8 cellular contexts compared by ENCODE assay signal in the genomic region with DNA sequence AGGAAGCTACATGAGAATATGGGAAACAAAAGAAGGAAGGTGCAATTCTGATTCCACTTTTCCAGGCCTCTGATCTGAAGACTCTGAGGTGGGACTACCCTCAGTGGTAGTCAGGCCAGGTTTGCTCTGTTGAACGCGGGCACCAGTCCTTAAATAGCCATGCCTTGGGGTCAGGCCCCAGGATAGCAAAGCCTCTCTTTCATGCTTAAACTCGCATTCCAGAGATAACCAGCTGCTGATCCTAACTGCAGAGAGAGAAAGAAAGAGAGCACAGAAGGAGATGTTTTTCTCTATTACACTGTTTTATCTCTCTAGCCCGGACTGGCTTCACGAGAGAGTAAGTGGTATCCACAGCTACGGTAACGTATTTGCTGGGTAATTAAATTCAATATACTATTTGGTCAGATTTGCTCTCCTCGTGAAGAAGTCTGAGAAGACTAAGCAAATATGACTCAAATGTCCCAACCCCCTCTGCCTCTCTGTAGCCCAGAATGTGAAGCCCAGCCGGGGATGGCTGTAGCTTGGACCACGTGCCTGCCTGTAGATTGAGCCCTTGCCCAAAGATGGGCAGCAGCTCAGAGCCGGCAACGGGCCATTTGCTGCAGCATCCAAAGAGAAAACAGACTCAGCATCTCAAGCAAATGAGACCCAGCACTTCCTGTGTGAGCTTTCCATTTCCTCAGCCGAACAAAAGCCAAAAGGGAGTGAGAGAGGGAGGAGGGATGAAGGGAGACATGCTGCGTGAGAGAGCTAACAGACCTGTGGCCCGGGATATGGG.
A peak's percentile ranks its signal among the peaks of the same experiment; 100 is the strongest.
DNase-seq lines count a peak whose midpoint lies in the region; ATAC-seq and TF ChIP-seq lines count a peak whose summit lies in the region.

No MANE protein-coding gene starts in this region.

- POLR2A ChIA-PET in Caco-2 (lab: Charles Lee): interaction anchor here (0.6 kb wide), 1 partner anchor 38 kb away, joined by 13 read pairs; no protein-coding TSS in a partner anchor

- peaks cover 23% of the 10 kb centered on the region for H3K4me1 ChIP-seq in Caco-2
- peaks cover 12% of the 10 kb centered on the region for H3K4me1 ChIP-seq in prostate gland (replicated peaks)

- no peak for TF ChIP-seq CTCF in Caco-2 (IDR thresholded peaks at IDR 0.05; ENCODE audit: insufficient read depth in 1 of 2, low read depth in 1 of 2, low read length in 1 of 2, severe bottlenecking in 1 of 2, unreplicated experiment in 1 of 2)
- no peak for TF ChIP-seq CTCF in prostate gland (IDR thresholded peaks at IDR 0.05)

- CTCF ChIA-PET in Caco-2 (lab: Charles Lee): interaction anchor here (0.5 to 2.1 kb wide), 4 partner anchors 50 to 127 kb away, joined by 3 to 8 read pairs (median 4); no protein-coding TSS in a partner anchor

- intact Hi-C loops in Caco-2 (cut with micrococcal nuclease; ENCODE audit: unreplicated experiment): no loop called here
- intact Hi-C loops in left ventricle myocardium superior (cut with micrococcal nuclease): no loop called here
- intact Hi-C loops in prostate gland (cut with DNase I): no loop called here

- peak overlapping the region; percentile 54 to 56 for H3K27ac ChIP-seq in prostate gland

- ATAC-seq in left ventricle myocardium superior (peak; percentile 61), GM19035 (IDR thresholded peaks at IDR 0.05; ENCODE audit: unreplicated experiment) (no peak), HG03196 (IDR thresholded peaks at IDR 0.05; ENCODE audit: unreplicated experiment) (no peak)

- WGBS in prostate gland: 35% methylated on average over 15 of the region's 15 CpGs

- H3K9me3 Mint-ChIP-seq in Caco-2 (ENCODE audit: unreplicated experiment): no peaks in the 10 kb centered on the region

- no TSS peak for BruUV-seq in Caco-2 (replicated peaks; lab: Mats Ljungman, UMichigan)

- H3K27me3 ChIP-seq in Caco-2 (replicated peaks; ENCODE audit: control insufficient read depth, insufficient read depth, low read length): no peaks in the 10 kb centered on the region
- H3K27me3 ChIP-seq in prostate gland (replicated peaks; ENCODE audit: insufficient read depth): no peaks in the 10 kb centered on the region

- H3K36me3 ChIP-seq in Caco-2 (ENCODE audit: control insufficient read depth, insufficient read depth, low read length) (peaks cover 3% of the 10 kb centered on the region; the same call in 1 of the 2 replicates), prostate gland (peaks cover 0 to 2% of the 10 kb centered on the region in 2 donors)

- H3K4me1 Mint-ChIP-seq in Caco-2 (ENCODE audit: low read depth, unreplicated experiment): peaks cover 19% of the 10 kb centered on the region

- peak overlapping the region; percentile 12 for H3K27ac Mint-ChIP-seq in Caco-2 (ENCODE audit: unreplicated experiment)

- H3K9me3 ChIP-seq in Caco-2 (no peaks in the 10 kb centered on the region), prostate gland (no peaks in the 10 kb centered on the region)

- H3K36me3 Mint-ChIP-seq in Caco-2 (ENCODE audit: insufficient read depth, unreplicated experiment): peaks cover 11% of the 10 kb centered on the region

- H3K27me3 Mint-ChIP-seq in Caco-2 (ENCODE audit: insufficient read depth, unreplicated experiment): no peaks in the 10 kb centered on the region

- H3K4me3 ChIP-seq in Caco-2 (ENCODE audit: low read depth, low read length): no peak overlapping the region
- no peak overlapping the region for H3K4me3 ChIP-seq in prostate gland

- H3K4me3 Mint-ChIP-seq in Caco-2 (ENCODE audit: unreplicated experiment): no peak overlapping the region

- TF ChIP-seq POLR2A in prostate gland (IDR thresholded peaks at IDR 0.05): no peak

- DNase-seq in Caco-2: peak; percentile 41 to 57
- DNase-seq in amygdala (lab: John Stamatoyannopoulos, UW): peak in 45 of 56 donors; percentile 16 to 80 (median 54)
- peak; percentile 85 for DNase-seq in left ventricle myocardium superior
- DNase-seq in prostate gland (ENCODE audit: low spot score): no peak
- no peak for DNase-seq in NK-92 treated with Interleukin-12 subunit alpha and Interleukin-12 subunit beta, amount 100 ng/mL, for 24 hours (lab: John Stamatoyannopoulos, UW)
- no peak for DNase-seq in NK-92 (lab: John Stamatoyannopoulos, UW; ENCODE audit: unreplicated experiment)

Comparison
In these comparisons a context has a peak if more than half of its experiments do, and no peak if none do; other contexts are left out.
1. DNase-seq: peak in Caco-2 (2 of 2), amygdala (45 of 56) and left ventricle myocardium superior (single experiment); none in prostate gland (single experiment), NK-92 treated with Interleukin-12 subunit alpha and Interleukin-12 subunit beta, amount 100 ng/mL, for 24 hours (single experiment) and NK-92 (single experiment).